1 cellular context compared by ENCODE assay signal in genomic region chrX:96382018-96382417, GRCh38.
"Had no signal": no experiment of that assay in that cellular context is flagged by ENCODE, and none has a peak within 500 bp of the region (broad histone marks: within the 10 kb centered on the region; RNA-seq: fewer than 3 reads in every experiment).

No MANE protein-coding gene starts in this region.

- H3K4me3 ChIP-seq: GM12878 had no signal

- ATAC-seq: GM12878 had no signal
